Comparison of ENCODE assay signal across 13 cellular contexts in genomic region chr11:26621147-26621546, GRCh38. TPM values are rescaled to one million over a fixed set of nuclear protein-coding genes. Genes with fewer than 3 reads are reported as not detected.
DNase-seq lines count a peak whose midpoint lies in the region; ATAC-seq and TF ChIP-seq lines count a peak whose summit lies in the region.
"Had no signal": no experiment of that assay in that cellular context is flagged by ENCODE, and none has a peak within 500 bp of the region (broad histone marks: within the 10 kb centered on the region; RNA-seq: fewer than 3 reads in every experiment).

No MANE protein-coding gene starts in this region.

- DNase-seq in EH (ENCODE audit: low read depth) = peak; percentile 75
- DNase-seq in NCI-H460 (ENCODE audit: extremely low read depth, low read depth) = peak; percentile 17
- DNase-seq in epithelial cell of prostate (ENCODE audit: low read depth, low spot score) = peak; percentile 75
- peak; percentile 74 for DNase-seq in non-pigmented ciliary epithelial cell (ENCODE audit: low read depth)
- no peak for DNase-seq in psoas muscle
- no peak for DNase-seq in activated CD4-positive, alpha-beta memory T cell treated with anti-CD3 and anti-CD28 coated beads, Interleukin-2, amount 10 ng/mL, durations not matched to agents 7 days and 5 days
- DNase-seq in uterus = no peak
- DNase-seq: activated CD8-positive, alpha-beta memory T cell treated with anti-CD3 and anti-CD28 coated beads for 24 hours; DMS153; NCI-H1694; nephron progenitor cell; T-helper 2 cell had no signal

- no peak overlapping the region for H3K4me3 Mint-ChIP-seq in activated CD4-positive, alpha-beta memory T cell treated with anti-CD3 and anti-CD28 coated beads, Interleukin-2, amount 10 ng/mL, durations not matched to agents 7 days and 5 days
- H3K4me3 Mint-ChIP-seq: nephron progenitor cell had no signal

- H3K27me3 ChIP-seq in psoas muscle (ENCODE audit: insufficient read depth in 3 of 3, low read length in 2 of 3) (no peaks in the 10 kb centered on the region), uterus (no peaks in the 10 kb centered on the region)

- CTCF ChIA-PET in activated CD4-positive, alpha-beta memory T cell treated with anti-CD3 and anti-CD28 coated beads, Interleukin-2, amount 10 ng/mL, durations not matched to agents 7 days and 5 days (lab: Charles Lee) = no interaction called here

- peaks cover 7% of the 10 kb centered on the region for H3K9me3 Mint-ChIP-seq in activated CD4-positive, alpha-beta memory T cell treated with anti-CD3 and anti-CD28 coated beads, Interleukin-2, amount 10 ng/mL, durations not matched to agents 7 days and 5 days
- H3K9me3 Mint-ChIP-seq: nephron progenitor cell had no signal

- H3K27ac ChIP-seq in epithelial cell of prostate (peak overlapping the region; percentile 87), psoas muscle (no peak overlapping the region), uterus (no peak overlapping the region)

- no peak for ATAC-seq in psoas muscle
- ATAC-seq in GM21717 (IDR thresholded peaks at IDR 0.05; ENCODE audit: unreplicated experiment) = no peak

- no peak overlapping the region for H3K27ac Mint-ChIP-seq in activated CD4-positive, alpha-beta memory T cell treated with anti-CD3 and anti-CD28 coated beads, Interleukin-2, amount 10 ng/mL, durations not matched to agents 7 days and 5 days
- H3K27ac Mint-ChIP-seq: nephron progenitor cell had no signal

- no peaks in the 10 kb centered on the region for H3K9me3 ChIP-seq in psoas muscle
- no peaks in the 10 kb centered on the region for H3K9me3 ChIP-seq in uterus

- POLR2A ChIA-PET in activated CD4-positive, alpha-beta memory T cell treated with anti-CD3 and anti-CD28 coated beads, Interleukin-2, amount 10 ng/mL, durations not matched to agents 7 days and 5 days (lab: Charles Lee) = no interaction called here

- H3K36me3 Mint-ChIP-seq in activated CD4-positive, alpha-beta memory T cell treated with anti-CD3 and anti-CD28 coated beads, Interleukin-2, amount 10 ng/mL, durations not matched to agents 7 days and 5 days (ENCODE audit: low read depth) = no peaks in the 10 kb centered on the region

- no peaks in the 10 kb centered on the region for H3K4me1 Mint-ChIP-seq in activated CD4-positive, alpha-beta memory T cell treated with anti-CD3 and anti-CD28 coated beads, Interleukin-2, amount 10 ng/mL, durations not matched to agents 7 days and 5 days

- intact Hi-C loops in psoas muscle (cut with DNase I) = no loop called here
- intact Hi-C loops in uterus (cut with DNase I; ENCODE audit: low total_unique reads) = no loop called here

- no peaks in the 10 kb centered on the region for H3K4me1 ChIP-seq in psoas muscle
- H3K4me1 ChIP-seq in uterus = no peaks in the 10 kb centered on the region

- no peak for TF ChIP-seq POLR2A in uterus (IDR thresholded peaks at IDR 0.05)

- H3K4me3 ChIP-seq in psoas muscle (no peak overlapping the region), uterus (no peak overlapping the region)

- no peaks in the 10 kb centered on the region for H3K27me3 Mint-ChIP-seq in activated CD4-positive, alpha-beta memory T cell treated with anti-CD3 and anti-CD28 coated beads, Interleukin-2, amount 10 ng/mL, durations not matched to agents 7 days and 5 days

- TF ChIP-seq CTCF in psoas muscle (IDR thresholded peaks at IDR 0.05) (no peak), uterus (IDR thresholded peaks at IDR 0.05) (no peak)

- H3K36me3 ChIP-seq in psoas muscle (ENCODE audit: insufficient read depth in 1 of 2, low read depth in 1 of 2) (no peaks in the 10 kb centered on the region), uterus (no peaks in the 10 kb centered on the region)

RNA-seq across cellular contexts. Expression of gene MUC15, which starts 49.1 kb away (rescaled TPM):
- not detected in 2 replicates for total RNA-seq in NCI-H460 (2014; rRNA removed; shearing (Covaris generic))
- not detected in 2 replicates for polyA plus RNA-seq in NCI-H460 (2014; cell fraction: nucleus; rRNA removed)
- total RNA-seq in psoas muscle = not detected
- polyA plus RNA-seq in psoas muscle = not detected
- total RNA-seq in activated CD4-positive, alpha-beta memory T cell treated with anti-CD3 and anti-CD28 coated beads, Interleukin-2, amount 10 ng/mL, durations not matched to agents 7 days and 5 days = not detected
- under 1 TPM in 1 of 4 donors, not detected in 3; 0.28 TPM for total RNA-seq in uterus

Comparison
In these comparisons a context has a peak if more than half of its experiments do, and no peak if none do; other contexts are left out.
1. DNase-seq: peak in EH (single experiment), NCI-H460 (single experiment), epithelial cell of prostate (single experiment) and non-pigmented ciliary epithelial cell (single experiment); none in psoas muscle (0 of 2), activated CD4-positive, alpha-beta memory T cell treated with anti-CD3 and anti-CD28 coated beads, Interleukin-2, amount 10 ng/mL, durations not matched to agents 7 days and 5 days (single experiment) and uterus (0 of 2).